Comparison of ENCODE assay signal across 8 cellular contexts in genomic region chr13:44437356-44438233, GRCh38.
DNase-seq lines count a peak whose midpoint lies in the region; ATAC-seq, FAIRE-seq and TF ChIP-seq lines count a peak whose summit lies in the region.

No MANE protein-coding gene starts in this region.

- in situ Hi-C loops in KBM-7 (cut with MboI; ENCODE audit: low pct_unique_long_range_greater_than_20kb, low sequenced_read_pairs) (no loop called here), SK-MEL-5 (cut with HindIII; ENCODE audit: low pct_unique_long_range_greater_than_20kb, low sequenced_read_pairs) (loop anchor here (25.0 kb wide), 1 partner anchor 400 kb away; no protein-coding TSS in a partner anchor)

- POLR2A ChIA-PET in naive thymus-derived CD8-positive, alpha-beta T cell (lab: Charles Lee), result interaction anchor here (0.8 to 1.4 kb wide), 2 partner anchors 163 to 247 kb away, joined by 3 to 4 read pairs; no protein-coding TSS in a partner anchor

- peaks cover 5% of the 10 kb centered on the region for H3K36me3 Mint-ChIP-seq in endothelial cell (ENCODE audit: low read depth, unreplicated experiment)
- H3K36me3 Mint-ChIP-seq in naive thymus-derived CD8-positive, alpha-beta T cell, result peaks cover 0 to 15% (median 8%) of the 10 kb centered on the region in 3 donors

- peak overlapping the region; percentile 91 for H3K27ac Mint-ChIP-seq in endothelial cell (ENCODE audit: unreplicated experiment)
- H3K27ac Mint-ChIP-seq in naive thymus-derived CD8-positive, alpha-beta T cell, result peak overlapping the region in 4 of 10 donors; percentile 7 to 89 (median 86)

- TF ChIP-seq CTCF in endothelial cell (IDR thresholded peaks at IDR 0.05; ENCODE audit: unreplicated experiment), result no peak

- peak; percentile 31 to 33 for ATAC-seq in naive thymus-derived CD8-positive, alpha-beta T cell
- ATAC-seq in GM19023 (IDR thresholded peaks at IDR 0.05; ENCODE audit: unreplicated experiment), result no peak

- H3K9me3 Mint-ChIP-seq in endothelial cell (ENCODE audit: unreplicated experiment), result no peaks in the 10 kb centered on the region
- H3K9me3 Mint-ChIP-seq in naive thymus-derived CD8-positive, alpha-beta T cell, result no peaks in the 10 kb centered on the region

- H3K4me3 Mint-ChIP-seq in endothelial cell (ENCODE audit: unreplicated experiment), result peak overlapping the region; percentile 98
- H3K4me3 Mint-ChIP-seq in naive thymus-derived CD8-positive, alpha-beta T cell, result peak overlapping the region; percentile 79 to 92 (median 90)

- H3K27me3 Mint-ChIP-seq in endothelial cell (ENCODE audit: unreplicated experiment), result peaks cover 9% of the 10 kb centered on the region
- peaks cover 0 to 8% (median 0%) of the 10 kb centered on the region in 5 donors for H3K27me3 Mint-ChIP-seq in naive thymus-derived CD8-positive, alpha-beta T cell

- FAIRE-seq in GM19239 (lab: Jason Lieb, UNC), result no peak

- peaks cover 32% of the 10 kb centered on the region for H3K4me1 Mint-ChIP-seq in endothelial cell (ENCODE audit: unreplicated experiment)
- peaks cover 11 to 38% (median 31%) of the 10 kb centered on the region in 4 donors for H3K4me1 Mint-ChIP-seq in naive thymus-derived CD8-positive, alpha-beta T cell

- peak; percentile 65 for DNase-seq in DMS53 (lab: John Stamatoyannopoulos, UW)
- DNase-seq in KBM-7, result peak; percentile 79
- DNase-seq in SK-MEL-5 (ENCODE audit: low read depth, low spot score), result peak; percentile 73
- DNase-seq in endothelial cell (ENCODE audit: low spot score), result no peak
- DNase-seq in naive thymus-derived CD8-positive, alpha-beta T cell, result peak in 3 of 10 donors; percentile 68 to 71 (median 70)
- DNase-seq in GM19239 (ENCODE audit: insufficient read length, low spot score), result no peak
- no peak for DNase-seq in AG08396 (ENCODE audit: low spot score)

Comparison
In these comparisons a context has a peak if more than half of its experiments do, and no peak if none do; other contexts are left out.
1. DNase-seq: peak in DMS53 (single experiment), KBM-7 (single experiment) and SK-MEL-5 (single experiment); none in endothelial cell (single experiment), GM19239 (single experiment) and AG08396 (single experiment).